ENCODE assay signal across 19 cellular contexts in the genomic region with DNA sequence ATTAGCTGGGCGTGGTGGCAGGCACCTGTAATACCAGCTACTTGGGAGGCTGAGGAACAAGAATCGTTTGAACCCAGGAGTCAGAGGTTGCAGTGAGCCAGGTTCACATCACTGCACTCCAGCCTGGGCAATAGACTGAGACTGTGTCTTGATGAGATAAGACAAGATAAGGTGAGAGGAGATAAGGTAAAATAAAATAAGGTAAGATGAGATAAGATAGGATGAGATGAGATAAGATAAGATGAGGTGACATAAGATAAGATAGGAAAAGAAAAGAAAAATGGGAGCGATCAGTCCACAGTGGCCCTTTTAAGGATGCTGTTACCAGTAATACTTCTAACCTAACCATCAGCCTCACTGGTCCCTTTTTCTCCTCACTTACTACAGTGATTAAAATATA.
DNase-seq lines count a peak whose midpoint lies in the region; ATAC-seq and TF ChIP-seq lines count a peak whose summit lies in the region.
"Had no signal": no experiment of that assay in that cellular context is flagged by ENCODE, and none has a peak within 500 bp of the region (broad histone marks: within the 10 kb centered on the region; RNA-seq: fewer than 3 reads in every experiment).

No MANE protein-coding gene starts in this region.

- ATAC-seq in stimulated activated naive CD8-positive, alpha-beta T cell treated with anti-CD3 and anti-CD28 coated beads, Interleukin-15, amount 100 ng/mL, for 72 hours, result no peak
- ATAC-seq in RWPE2 (ENCODE audit: low read depth), result no peak
- ATAC-seq: A549; CD8-positive, alpha-beta T cell had no signal

- no peaks in the 10 kb centered on the region for H3K79me1 ChIP-seq in trophoblast cell (ENCODE audit: low read length)

- no peak overlapping the region for H2BK120ac ChIP-seq in trophoblast cell (ENCODE audit: insufficient read depth, low read length, poor library complexity)

- no peak overlapping the region for H3K14ac ChIP-seq in trophoblast cell (ENCODE audit: low read length)

- no peaks in the 10 kb centered on the region for H3K9me3 Mint-ChIP-seq in stimulated activated naive CD8-positive, alpha-beta T cell treated with anti-CD3 and anti-CD28 coated beads, Interleukin-15, Interleukin-2, amounts not matched to agents 100 ng/mL and 50 ng/mL, for 24 hours
- peaks cover 0 to 6% of the 10 kb centered on the region in 2 donors for H3K9me3 Mint-ChIP-seq in stimulated activated naive CD8-positive, alpha-beta T cell treated with anti-CD3 and anti-CD28 coated beads, Interleukin-15, amount 100 ng/mL, for 72 hours
- H3K9me3 Mint-ChIP-seq in nephron progenitor cell, result no peaks in the 10 kb centered on the region
- H3K9me3 Mint-ChIP-seq: CD4-positive, alpha-beta T cell; CD8-positive, alpha-beta T cell had no signal

- no peak overlapping the region for H2BK12ac ChIP-seq in trophoblast cell (ENCODE audit: low read length)

- no peak overlapping the region for H2AK5ac ChIP-seq in trophoblast cell (ENCODE audit: low read length)

- no peak overlapping the region for H4K8ac ChIP-seq in trophoblast cell (ENCODE audit: low read depth, low read length)

- no peak overlapping the region for H3K4me3 ChIP-seq in RWPE2 (ENCODE audit: severe bottlenecking)
- no peak overlapping the region for H3K4me3 ChIP-seq in trophoblast cell (ENCODE audit: low read depth, low read length)
- H3K4me3 ChIP-seq: A549; BLaER1 treated with 17β-estradiol and CSF1 and Interleukin-3, amounts not matched to agents 10 nM and 100 nM had no signal

- H3K4me1 Mint-ChIP-seq in stimulated activated naive CD8-positive, alpha-beta T cell treated with anti-CD3 and anti-CD28 coated beads, Interleukin-15, Interleukin-2, amounts not matched to agents 100 ng/mL and 50 ng/mL, for 24 hours (ENCODE audit: low read depth), result no peaks in the 10 kb centered on the region
- H3K4me1 Mint-ChIP-seq in stimulated activated naive CD8-positive, alpha-beta T cell treated with anti-CD3 and anti-CD28 coated beads, Interleukin-15, amount 100 ng/mL, for 72 hours, result no peaks in the 10 kb centered on the region
- no peaks in the 10 kb centered on the region for H3K4me1 Mint-ChIP-seq in nephron progenitor cell
- H3K4me1 Mint-ChIP-seq: B cell had no signal

- no peak overlapping the region for H2AFZ ChIP-seq in trophoblast cell (ENCODE audit: insufficient read depth, low read length, poor library complexity)

- peaks cover 44% of the 10 kb centered on the region for H3K4me1 ChIP-seq in RWPE2 (ENCODE audit: insufficient read depth, poor library complexity, severe bottlenecking)
- H3K4me1 ChIP-seq in trophoblast cell (ENCODE audit: control insufficient read depth in 1 of 2, insufficient read depth in 2 of 2, low read length in 2 of 2), result peaks cover 0 to 2% of the 10 kb centered on the region in 2 experiments
- H3K4me1 ChIP-seq: BLaER1 treated with 17β-estradiol and CSF1 and Interleukin-3, amounts not matched to agents 10 nM and 100 nM; Caco-2 had no signal

- no peak overlapping the region for H2BK5ac ChIP-seq in trophoblast cell (ENCODE audit: low read depth, low read length, poor library complexity)

- H3K4ac ChIP-seq in trophoblast cell (ENCODE audit: low read depth, low read length), result no peak overlapping the region

- TF ChIP-seq CTCF in RWPE2 (IDR thresholded peaks at IDR 0.05; ENCODE audit: poor library complexity, severe bottlenecking) (no peak), nephron progenitor cell (IDR thresholded peaks at IDR 0.05) (no peak)

- H3K27ac ChIP-seq in RWPE2 (ENCODE audit: poor library complexity, severe bottlenecking) (peak overlapping the region; percentile 77), trophoblast cell (ENCODE audit: low read depth, low read length) (no peak overlapping the region)
- H3K27ac ChIP-seq: A549; BLaER1 treated with 17β-estradiol and CSF1 and Interleukin-3, amounts not matched to agents 10 nM and 100 nM; C4-2B had no signal

- H3K27me3 ChIP-seq in RWPE2 (ENCODE audit: insufficient read depth, poor library complexity, severe bottlenecking), result no peaks in the 10 kb centered on the region
- H3K27me3 ChIP-seq in trophoblast cell (ENCODE audit: insufficient read depth, low read length), result no peaks in the 10 kb centered on the region
- H3K27me3 ChIP-seq: BLaER1 treated with 17β-estradiol and CSF1 and Interleukin-3, amounts not matched to agents 10 nM and 100 nM had no signal

- no peaks in the 10 kb centered on the region for H3K36me3 Mint-ChIP-seq in stimulated activated naive CD8-positive, alpha-beta T cell treated with anti-CD3 and anti-CD28 coated beads, Interleukin-15, Interleukin-2, amounts not matched to agents 100 ng/mL and 50 ng/mL, for 24 hours (ENCODE audit: low read depth)
- H3K36me3 Mint-ChIP-seq in nephron progenitor cell (ENCODE audit: low read depth), result no peaks in the 10 kb centered on the region
- H3K36me3 Mint-ChIP-seq: CD8-positive, alpha-beta T cell had no signal

- no peak overlapping the region for H3K9ac ChIP-seq in trophoblast cell (ENCODE audit: low read length)
- H3K9ac ChIP-seq: BLaER1 treated with 17β-estradiol and CSF1 and Interleukin-3, amounts not matched to agents 10 nM and 100 nM had no signal

- H3K79me2 ChIP-seq in trophoblast cell (ENCODE audit: control insufficient read depth, insufficient read depth, low read length, poor library complexity), result no peaks in the 10 kb centered on the region

- DNase-seq in stimulated activated naive CD8-positive, alpha-beta T cell treated with anti-CD3 and anti-CD28 coated beads, Interleukin-15, amount 100 ng/mL, for 72 hours, result no peak
- no peak for DNase-seq in RWPE2 (ENCODE audit: low spot score)
- peak; percentile 2 to 57 for DNase-seq in trophoblast cell
- DNase-seq in nephron progenitor cell, result no peak
- no peak for DNase-seq in A172 (ENCODE audit: low spot score)
- DNase-seq in anterior cingulate cortex (lab: John Stamatoyannopoulos, UW), result no peak
- DNase-seq: 8988T; AML-193; Caco-2; Calu3; CD4-positive, alpha-beta T cell; CD8-positive, alpha-beta T cell; DMS79 treated with DMSO at 0.1 percent for 48 hours; GF-D8 had no signal

- WGBS in trophoblast cell (ENCODE audit: extremely low coverage, insufficient coverage, insufficient read length), result no CpG with 5 or more reads among the region's 3 CpGs

- no peak overlapping the region for H4K91ac ChIP-seq in trophoblast cell (ENCODE audit: low read depth, low read length)

- H3K27me3 Mint-ChIP-seq in stimulated activated naive CD8-positive, alpha-beta T cell treated with anti-CD3 and anti-CD28 coated beads, Interleukin-15, Interleukin-2, amounts not matched to agents 100 ng/mL and 50 ng/mL, for 24 hours, result no peaks in the 10 kb centered on the region
- H3K27me3 Mint-ChIP-seq in stimulated activated naive CD8-positive, alpha-beta T cell treated with anti-CD3 and anti-CD28 coated beads, Interleukin-15, amount 100 ng/mL, for 72 hours, result no peaks in the 10 kb centered on the region
- peaks cover 5% of the 10 kb centered on the region for H3K27me3 Mint-ChIP-seq in nephron progenitor cell (ENCODE audit: low read depth, poor library complexity)
- H3K27me3 Mint-ChIP-seq: B cell; CD4-positive, alpha-beta T cell had no signal

- no peak overlapping the region for H3K4me3 Mint-ChIP-seq in stimulated activated naive CD8-positive, alpha-beta T cell treated with anti-CD3 and anti-CD28 coated beads, Interleukin-15, Interleukin-2, amounts not matched to agents 100 ng/mL and 50 ng/mL, for 24 hours
- H3K4me3 Mint-ChIP-seq in stimulated activated naive CD8-positive, alpha-beta T cell treated with anti-CD3 and anti-CD28 coated beads, Interleukin-15, amount 100 ng/mL, for 72 hours, result no peak overlapping the region
- no peak overlapping the region for H3K4me3 Mint-ChIP-seq in nephron progenitor cell
- H3K4me3 Mint-ChIP-seq: B cell; CD4-positive, alpha-beta T cell; CD8-positive, alpha-beta T cell had no signal

- no peak overlapping the region for H3K23ac ChIP-seq in trophoblast cell (ENCODE audit: low read length)

- no peak overlapping the region for H4K12ac ChIP-seq in trophoblast cell (ENCODE audit: low read depth, low read length)

- H3K18ac ChIP-seq in trophoblast cell (ENCODE audit: low read length), result no peak overlapping the region

- H3K4me2 ChIP-seq in trophoblast cell (ENCODE audit: low read length), result no peak overlapping the region
- H3K4me2 ChIP-seq: BLaER1 treated with 17β-estradiol and CSF1 and Interleukin-3, amounts not matched to agents 10 nM and 100 nM had no signal

- H3K36me3 ChIP-seq in RWPE2 (ENCODE audit: low read depth) (no peaks in the 10 kb centered on the region), trophoblast cell (ENCODE audit: control insufficient read depth in 1 of 2, insufficient read depth in 2 of 2, low read length in 2 of 2) (no peaks in the 10 kb centered on the region)
- H3K36me3 ChIP-seq: BLaER1 treated with 17β-estradiol and CSF1 and Interleukin-3, amounts not matched to agents 10 nM and 100 nM had no signal

- H3K9me3 ChIP-seq in RWPE2 (ENCODE audit: severe bottlenecking) (no peaks in the 10 kb centered on the region), trophoblast cell (ENCODE audit: insufficient read depth, low read depth, low read length) (no peaks in the 10 kb centered on the region)
- H3K9me3 ChIP-seq: A549; BLaER1 treated with 17β-estradiol and CSF1 and Interleukin-3, amounts not matched to agents 10 nM and 100 nM had no signal

- peak overlapping the region; percentile 5 for H3K27ac Mint-ChIP-seq in stimulated activated naive CD8-positive, alpha-beta T cell treated with anti-CD3 and anti-CD28 coated beads, Interleukin-15, Interleukin-2, amounts not matched to agents 100 ng/mL and 50 ng/mL, for 24 hours
- no peak overlapping the region for H3K27ac Mint-ChIP-seq in stimulated activated naive CD8-positive, alpha-beta T cell treated with anti-CD3 and anti-CD28 coated beads, Interleukin-15, amount 100 ng/mL, for 72 hours
- H3K27ac Mint-ChIP-seq in nephron progenitor cell, result no peak overlapping the region
- H3K27ac Mint-ChIP-seq: B cell; CD4-positive, alpha-beta T cell; CD8-positive, alpha-beta T cell had no signal

Comparison
In these comparisons a context has a peak if more than half of its experiments do, and no peak if none do; other contexts are left out.
1. DNase-seq: peak in trophoblast cell (2 of 2); none in stimulated activated naive CD8-positive, alpha-beta T cell treated with anti-CD3 and anti-CD28 coated beads, Interleukin-15, amount 100 ng/mL, for 72 hours (0 of 2), RWPE2 (single experiment), nephron progenitor cell (single experiment), A172 (single experiment) and anterior cingulate cortex (0 of 58).